In the genomic region with DNA sequence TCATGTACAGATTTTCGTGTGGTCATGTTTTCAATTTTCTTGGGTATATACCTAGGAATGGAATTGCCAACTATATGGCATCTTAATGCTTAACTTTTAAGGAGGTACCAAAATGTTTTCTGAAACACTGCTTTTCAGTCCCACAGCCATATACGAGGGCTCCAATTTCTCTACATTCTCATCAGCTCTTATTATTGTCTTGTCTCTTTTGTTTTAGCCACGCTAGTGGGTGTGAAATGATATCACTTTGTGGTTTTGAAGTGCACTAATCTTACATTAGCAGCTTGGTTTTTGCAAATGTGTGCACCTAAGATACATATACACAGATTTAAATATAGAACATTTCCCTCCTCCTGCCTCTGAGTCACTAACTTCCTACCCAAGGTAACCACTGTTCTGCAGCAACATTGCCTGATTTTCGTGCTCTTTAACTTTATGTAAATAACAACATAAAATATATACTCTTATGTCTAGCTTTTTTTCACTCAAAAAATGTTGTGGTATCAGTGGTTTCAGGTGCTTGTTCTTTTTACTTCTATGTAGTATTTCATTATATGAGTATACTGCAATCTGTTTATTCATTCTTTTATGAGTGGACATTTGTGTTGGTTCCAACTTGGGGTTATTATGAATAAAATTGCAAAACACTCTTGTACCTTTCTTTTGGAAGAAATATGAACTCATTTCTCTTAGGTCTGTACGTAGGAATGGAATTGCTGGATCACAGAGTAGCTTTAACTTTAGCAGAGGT, we compare ENCODE assay signal across 1 cellular context.
A peak's percentile ranks its signal among the peaks of the same experiment; 100 is the strongest.
TF ChIP-seq lines count a peak whose summit lies in the region.

No MANE protein-coding gene starts in this region.

TF ChIP-seq in K562, 482 proteins besides CTCF, POLR2A, EP300 and RAD21 (continued from another document and continues in another):
- TF ChIP-seq IFI16 (CRISPR knock-in tag; IDR thresholded peaks at IDR 0.05) = no peak
- TF ChIP-seq RHOXF2B (CRISPR knock-in tag; conservative IDR thresholded peaks at IDR 0.05) = no peak
- no peak for TF ChIP-seq ZNF696 (CRISPR knock-in tag; conservative IDR thresholded peaks at IDR 0.05)
- no peak for TF ChIP-seq GTF2A2 (tag; IDR thresholded peaks at IDR 0.05)
- TF ChIP-seq, protein P1, sequence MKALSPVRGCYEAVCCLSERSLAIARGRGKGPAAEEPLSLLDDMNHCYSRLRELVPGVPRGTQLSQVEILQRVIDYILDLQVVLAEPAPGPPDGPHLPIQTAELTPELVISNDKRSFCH (CRISPR knock-in tag; IDR thresholded peaks at IDR 0.05) = no peak
- TF ChIP-seq, protein P1 (tag; IDR thresholded peaks at IDR 0.05) = peak; percentile 63; the same call in 1 of the 2 replicates
- no peak for TF ChIP-seq ETS2 (tag; IDR thresholded peaks at IDR 0.05; ENCODE audit: borderline replicate concordance, poor library complexity, severe bottlenecking)
- TF ChIP-seq FOXJ3 (CRISPR knock-in tag; IDR thresholded peaks at IDR 0.05) = no peak
- no peak for TF ChIP-seq SNRNP70 (optimal IDR thresholded peaks at IDR 0.05; ENCODE audit: low read depth, low read length)
- no peak for TF ChIP-seq NR4A1 (CRISPR knock-in tag; IDR thresholded peaks at IDR 0.05)
- no peak for TF ChIP-seq NR4A1 (tag; IDR thresholded peaks at IDR 0.05)
- no peak; the same call in 1 of the 2 replicates for TF ChIP-seq MXI1 (IDR thresholded peaks at IDR 0.05; ENCODE audit: low read depth, low read length)
- TF ChIP-seq TARDBP (IDR thresholded peaks at IDR 0.05) = peak; percentile 87; the same call in 1 of the 2 replicates
- no peak for TF ChIP-seq NFYB (IDR thresholded peaks at IDR 0.05; ENCODE audit: extremely low read depth, insufficient read length)
- TF ChIP-seq RBM14 (IDR thresholded peaks at IDR 0.05; ENCODE audit: borderline replicate concordance, insufficient read depth, low read depth, low read length) = no peak
- TF ChIP-seq ZFX (CRISPR knock-in tag; IDR thresholded peaks at IDR 0.05) = no peak
- no peak for TF ChIP-seq SRSF9 (IDR thresholded peaks at IDR 0.05; ENCODE audit: borderline replicate concordance, low read depth, low read length)
- TF ChIP-seq MED1 (CRISPR knock-in tag; IDR thresholded peaks at IDR 0.05; ENCODE audit: borderline replicate concordance) = no peak
- no peak for TF ChIP-seq SRSF3 (IDR thresholded peaks at IDR 0.05; ENCODE audit: insufficient read depth, low read length)
- no peak for TF ChIP-seq ZNF699 (CRISPR knock-in tag; IDR thresholded peaks at IDR 0.05; ENCODE audit: insufficient replicate concordance)
- peak; percentile 83 for TF ChIP-seq RBM25 (IDR thresholded peaks at IDR 0.05; ENCODE audit: low read depth, low read length, severe bottlenecking)
- TF ChIP-seq, protein P2, sequence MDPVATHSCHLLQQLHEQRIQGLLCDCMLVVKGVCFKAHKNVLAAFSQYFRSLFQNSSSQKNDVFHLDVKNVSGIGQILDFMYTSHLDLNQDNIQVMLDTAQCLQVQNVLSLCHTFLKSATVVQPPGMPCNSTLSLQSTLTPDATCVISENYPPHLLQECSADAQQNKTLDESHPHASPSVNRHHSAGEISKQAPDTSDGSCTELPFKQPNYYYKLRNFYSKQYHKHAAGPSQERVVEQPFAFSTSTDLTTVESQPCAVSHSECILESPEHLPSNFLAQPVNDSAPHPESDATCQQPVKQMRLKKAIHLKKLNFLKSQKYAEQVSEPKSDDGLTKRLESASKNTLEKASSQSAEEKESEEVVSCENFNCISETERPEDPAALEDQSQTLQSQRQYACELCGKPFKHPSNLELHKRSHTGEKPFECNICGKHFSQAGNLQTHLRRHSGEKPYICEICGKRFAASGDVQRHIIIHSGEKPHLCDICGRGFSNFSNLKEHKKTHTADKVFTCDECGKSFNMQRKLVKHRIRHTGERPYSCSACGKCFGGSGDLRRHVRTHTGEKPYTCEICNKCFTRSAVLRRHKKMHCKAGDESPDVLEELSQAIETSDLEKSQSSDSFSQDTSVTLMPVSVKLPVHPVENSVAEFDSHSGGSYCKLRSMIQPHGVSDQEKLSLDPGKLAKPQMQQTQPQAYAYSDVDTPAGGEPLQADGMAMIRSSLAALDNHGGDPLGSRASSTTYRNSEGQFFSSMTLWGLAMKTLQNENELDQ (CRISPR knock-in tag; IDR thresholded peaks at IDR 0.05; ENCODE audit: borderline replicate concordance) = no peak
- TF ChIP-seq TCF7L2 (IDR thresholded peaks at IDR 0.05; ENCODE audit: low read depth, low read length) = no peak
- no peak for TF ChIP-seq SNIP1 (IDR thresholded peaks at IDR 0.05; ENCODE audit: low read depth)
- TF ChIP-seq, protein P3, sequence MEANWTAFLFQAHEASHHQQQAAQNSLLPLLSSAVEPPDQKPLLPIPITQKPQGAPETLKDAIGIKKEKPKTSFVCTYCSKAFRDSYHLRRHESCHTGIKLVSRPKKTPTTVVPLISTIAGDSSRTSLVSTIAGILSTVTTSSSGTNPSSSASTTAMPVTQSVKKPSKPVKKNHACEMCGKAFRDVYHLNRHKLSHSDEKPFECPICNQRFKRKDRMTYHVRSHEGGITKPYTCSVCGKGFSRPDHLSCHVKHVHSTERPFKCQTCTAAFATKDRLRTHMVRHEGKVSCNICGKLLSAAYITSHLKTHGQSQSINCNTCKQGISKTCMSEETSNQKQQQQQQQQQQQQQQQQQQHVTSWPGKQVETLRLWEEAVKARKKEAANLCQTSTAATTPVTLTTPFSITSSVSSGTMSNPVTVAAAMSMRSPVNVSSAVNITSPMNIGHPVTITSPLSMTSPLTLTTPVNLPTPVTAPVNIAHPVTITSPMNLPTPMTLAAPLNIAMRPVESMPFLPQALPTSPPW (CRISPR knock-in tag; IDR thresholded peaks at IDR 0.05) = peak; percentile 51; the same call in 1 of the 2 replicates
- TF ChIP-seq PURB (CRISPR knock-in tag; IDR thresholded peaks at IDR 0.05; ENCODE audit: low read depth) = no peak
- TF ChIP-seq, protein P4, sequence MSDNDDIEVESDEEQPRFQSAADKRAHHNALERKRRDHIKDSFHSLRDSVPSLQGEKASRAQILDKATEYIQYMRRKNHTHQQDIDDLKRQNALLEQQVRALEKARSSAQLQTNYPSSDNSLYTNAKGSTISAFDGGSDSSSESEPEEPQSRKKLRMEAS (CRISPR knock-in tag; IDR thresholded peaks at IDR 0.05) = no peak
- TF ChIP-seq, protein P5, sequence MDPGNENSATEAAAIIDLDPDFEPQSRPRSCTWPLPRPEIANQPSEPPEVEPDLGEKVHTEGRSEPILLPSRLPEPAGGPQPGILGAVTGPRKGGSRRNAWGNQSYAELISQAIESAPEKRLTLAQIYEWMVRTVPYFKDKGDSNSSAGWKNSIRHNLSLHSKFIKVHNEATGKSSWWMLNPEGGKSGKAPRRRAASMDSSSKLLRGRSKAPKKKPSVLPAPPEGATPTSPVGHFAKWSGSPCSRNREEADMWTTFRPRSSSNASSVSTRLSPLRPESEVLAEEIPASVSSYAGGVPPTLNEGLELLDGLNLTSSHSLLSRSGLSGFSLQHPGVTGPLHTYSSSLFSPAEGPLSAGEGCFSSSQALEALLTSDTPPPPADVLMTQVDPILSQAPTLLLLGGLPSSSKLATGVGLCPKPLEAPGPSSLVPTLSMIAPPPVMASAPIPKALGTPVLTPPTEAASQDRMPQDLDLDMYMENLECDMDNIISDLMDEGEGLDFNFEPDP (CRISPR knock-in tag; IDR thresholded peaks at IDR 0.05) = no peak
- peak; percentile 58; the same call in 1 of the 2 replicates for TF ChIP-seq DMBX1 (CRISPR knock-in tag; IDR thresholded peaks at IDR 0.05; ENCODE audit: borderline replicate concordance)
- TF ChIP-seq GTF2E2 (tag; IDR thresholded peaks at IDR 0.05) = no peak
- no peak for TF ChIP-seq CBX2 (IDR thresholded peaks at IDR 0.05; ENCODE audit: insufficient read depth, low read length, poor library complexity, severe bottlenecking)
- TF ChIP-seq, protein P6, sequence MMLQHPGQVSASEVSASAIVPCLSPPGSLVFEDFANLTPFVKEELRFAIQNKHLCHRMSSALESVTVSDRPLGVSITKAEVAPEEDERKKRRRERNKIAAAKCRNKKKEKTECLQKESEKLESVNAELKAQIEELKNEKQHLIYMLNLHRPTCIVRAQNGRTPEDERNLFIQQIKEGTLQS (IDR thresholded peaks at IDR 0.05) = peak; percentile 94
- TF ChIP-seq, protein P6 (CRISPR knock-in tag; conservative IDR thresholded peaks at IDR 0.05) = 0 out of 2 replicates have a peak, but pooled peaks have one; percentile 61
- TF ChIP-seq, protein P7, sequence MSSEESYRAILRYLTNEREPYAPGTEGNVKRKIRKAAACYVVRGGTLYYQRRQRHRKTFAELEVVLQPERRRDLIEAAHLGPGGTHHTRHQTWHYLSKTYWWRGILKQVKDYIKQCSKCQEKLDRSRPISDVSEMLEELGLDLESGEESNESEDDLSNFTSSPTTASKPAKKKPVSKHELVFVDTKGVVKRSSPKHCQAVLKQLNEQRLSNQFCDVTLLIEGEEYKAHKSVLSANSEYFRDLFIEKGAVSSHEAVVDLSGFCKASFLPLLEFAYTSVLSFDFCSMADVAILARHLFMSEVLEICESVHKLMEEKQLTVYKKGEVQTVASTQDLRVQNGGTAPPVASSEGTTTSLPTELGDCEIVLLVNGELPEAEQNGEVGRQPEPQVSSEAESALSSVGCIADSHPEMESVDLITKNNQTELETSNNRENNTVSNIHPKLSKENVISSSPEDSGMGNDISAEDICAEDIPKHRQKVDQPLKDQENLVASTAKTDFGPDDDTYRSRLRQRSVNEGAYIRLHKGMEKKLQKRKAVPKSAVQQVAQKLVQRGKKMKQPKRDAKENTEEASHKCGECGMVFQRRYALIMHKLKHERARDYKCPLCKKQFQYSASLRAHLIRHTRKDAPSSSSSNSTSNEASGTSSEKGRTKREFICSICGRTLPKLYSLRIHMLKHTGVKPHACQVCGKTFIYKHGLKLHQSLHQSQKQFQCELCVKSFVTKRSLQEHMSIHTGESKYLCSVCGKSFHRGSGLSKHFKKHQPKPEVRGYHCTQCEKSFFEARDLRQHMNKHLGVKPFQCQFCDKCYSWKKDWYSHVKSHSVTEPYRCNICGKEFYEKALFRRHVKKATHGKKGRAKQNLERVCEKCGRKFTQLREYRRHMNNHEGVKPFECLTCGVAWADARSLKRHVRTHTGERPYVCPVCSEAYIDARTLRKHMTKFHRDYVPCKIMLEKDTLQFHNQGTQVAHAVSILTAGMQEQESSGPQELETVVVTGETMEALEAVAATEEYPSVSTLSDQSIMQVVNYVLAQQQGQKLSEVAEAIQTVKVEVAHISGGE (CRISPR knock-in tag; IDR thresholded peaks at IDR 0.05) = peak in 1 of 3 experiments; percentile 66; a peak in 2 of 6 replicates
- TF ChIP-seq, protein P8, sequence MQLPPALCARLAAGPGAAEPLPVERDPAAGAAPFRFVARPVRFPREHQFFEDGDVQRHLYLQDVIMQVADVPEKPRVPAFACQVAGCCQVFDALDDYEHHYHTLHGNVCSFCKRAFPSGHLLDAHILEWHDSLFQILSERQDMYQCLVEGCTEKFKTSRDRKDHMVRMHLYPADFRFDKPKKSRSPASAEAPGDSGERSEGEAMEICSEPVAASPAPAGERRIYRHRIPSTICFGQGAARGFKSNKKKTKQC (CRISPR knock-in tag; IDR thresholded peaks at IDR 0.05) = no peak
- TF ChIP-seq ZNF197 (CRISPR knock-in tag; IDR thresholded peaks at IDR 0.05; ENCODE audit: low read depth) = no peak
- peak in 1 of 2 experiments; percentile 54; a peak in 1 of 4 replicates for TF ChIP-seq TEAD1 (CRISPR knock-in tag; IDR thresholded peaks at IDR 0.05)
- TF ChIP-seq, protein P9, sequence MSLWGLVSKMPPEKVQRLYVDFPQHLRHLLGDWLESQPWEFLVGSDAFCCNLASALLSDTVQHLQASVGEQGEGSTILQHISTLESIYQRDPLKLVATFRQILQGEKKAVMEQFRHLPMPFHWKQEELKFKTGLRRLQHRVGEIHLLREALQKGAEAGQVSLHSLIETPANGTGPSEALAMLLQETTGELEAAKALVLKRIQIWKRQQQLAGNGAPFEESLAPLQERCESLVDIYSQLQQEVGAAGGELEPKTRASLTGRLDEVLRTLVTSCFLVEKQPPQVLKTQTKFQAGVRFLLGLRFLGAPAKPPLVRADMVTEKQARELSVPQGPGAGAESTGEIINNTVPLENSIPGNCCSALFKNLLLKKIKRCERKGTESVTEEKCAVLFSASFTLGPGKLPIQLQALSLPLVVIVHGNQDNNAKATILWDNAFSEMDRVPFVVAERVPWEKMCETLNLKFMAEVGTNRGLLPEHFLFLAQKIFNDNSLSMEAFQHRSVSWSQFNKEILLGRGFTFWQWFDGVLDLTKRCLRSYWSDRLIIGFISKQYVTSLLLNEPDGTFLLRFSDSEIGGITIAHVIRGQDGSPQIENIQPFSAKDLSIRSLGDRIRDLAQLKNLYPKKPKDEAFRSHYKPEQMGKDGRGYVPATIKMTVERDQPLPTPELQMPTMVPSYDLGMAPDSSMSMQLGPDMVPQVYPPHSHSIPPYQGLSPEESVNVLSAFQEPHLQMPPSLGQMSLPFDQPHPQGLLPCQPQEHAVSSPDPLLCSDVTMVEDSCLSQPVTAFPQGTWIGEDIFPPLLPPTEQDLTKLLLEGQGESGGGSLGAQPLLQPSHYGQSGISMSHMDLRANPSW (CRISPR knock-in tag; IDR thresholded peaks at IDR 0.05) = no peak
- no peak for TF ChIP-seq STAT5B (CRISPR knock-in tag; IDR thresholded peaks at IDR 0.05)
- TF ChIP-seq, protein P10, sequence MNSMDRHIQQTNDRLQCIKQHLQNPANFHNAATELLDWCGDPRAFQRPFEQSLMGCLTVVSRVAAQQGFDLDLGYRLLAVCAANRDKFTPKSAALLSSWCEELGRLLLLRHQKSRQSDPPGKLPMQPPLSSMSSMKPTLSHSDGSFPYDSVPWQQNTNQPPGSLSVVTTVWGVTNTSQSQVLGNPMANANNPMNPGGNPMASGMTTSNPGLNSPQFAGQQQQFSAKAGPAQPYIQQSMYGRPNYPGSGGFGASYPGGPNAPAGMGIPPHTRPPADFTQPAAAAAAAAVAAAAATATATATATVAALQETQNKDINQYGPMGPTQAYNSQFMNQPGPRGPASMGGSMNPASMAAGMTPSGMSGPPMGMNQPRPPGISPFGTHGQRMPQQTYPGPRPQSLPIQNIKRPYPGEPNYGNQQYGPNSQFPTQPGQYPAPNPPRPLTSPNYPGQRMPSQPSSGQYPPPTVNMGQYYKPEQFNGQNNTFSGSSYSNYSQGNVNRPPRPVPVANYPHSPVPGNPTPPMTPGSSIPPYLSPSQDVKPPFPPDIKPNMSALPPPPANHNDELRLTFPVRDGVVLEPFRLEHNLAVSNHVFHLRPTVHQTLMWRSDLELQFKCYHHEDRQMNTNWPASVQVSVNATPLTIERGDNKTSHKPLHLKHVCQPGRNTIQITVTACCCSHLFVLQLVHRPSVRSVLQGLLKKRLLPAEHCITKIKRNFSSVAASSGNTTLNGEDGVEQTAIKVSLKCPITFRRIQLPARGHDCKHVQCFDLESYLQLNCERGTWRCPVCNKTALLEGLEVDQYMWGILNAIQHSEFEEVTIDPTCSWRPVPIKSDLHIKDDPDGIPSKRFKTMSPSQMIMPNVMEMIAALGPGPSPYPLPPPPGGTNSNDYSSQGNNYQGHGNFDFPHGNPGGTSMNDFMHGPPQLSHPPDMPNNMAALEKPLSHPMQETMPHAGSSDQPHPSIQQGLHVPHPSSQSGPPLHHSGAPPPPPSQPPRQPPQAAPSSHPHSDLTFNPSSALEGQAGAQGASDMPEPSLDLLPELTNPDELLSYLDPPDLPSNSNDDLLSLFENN (IDR thresholded peaks at IDR 0.05; ENCODE audit: low read depth in 2 of 2, low read length in 2 of 2) = peak in 1 of 2 experiments; percentile 94; a peak in 2 of 4 replicates
